8 cellular contexts compared by ENCODE assay signal in the genomic region with DNA sequence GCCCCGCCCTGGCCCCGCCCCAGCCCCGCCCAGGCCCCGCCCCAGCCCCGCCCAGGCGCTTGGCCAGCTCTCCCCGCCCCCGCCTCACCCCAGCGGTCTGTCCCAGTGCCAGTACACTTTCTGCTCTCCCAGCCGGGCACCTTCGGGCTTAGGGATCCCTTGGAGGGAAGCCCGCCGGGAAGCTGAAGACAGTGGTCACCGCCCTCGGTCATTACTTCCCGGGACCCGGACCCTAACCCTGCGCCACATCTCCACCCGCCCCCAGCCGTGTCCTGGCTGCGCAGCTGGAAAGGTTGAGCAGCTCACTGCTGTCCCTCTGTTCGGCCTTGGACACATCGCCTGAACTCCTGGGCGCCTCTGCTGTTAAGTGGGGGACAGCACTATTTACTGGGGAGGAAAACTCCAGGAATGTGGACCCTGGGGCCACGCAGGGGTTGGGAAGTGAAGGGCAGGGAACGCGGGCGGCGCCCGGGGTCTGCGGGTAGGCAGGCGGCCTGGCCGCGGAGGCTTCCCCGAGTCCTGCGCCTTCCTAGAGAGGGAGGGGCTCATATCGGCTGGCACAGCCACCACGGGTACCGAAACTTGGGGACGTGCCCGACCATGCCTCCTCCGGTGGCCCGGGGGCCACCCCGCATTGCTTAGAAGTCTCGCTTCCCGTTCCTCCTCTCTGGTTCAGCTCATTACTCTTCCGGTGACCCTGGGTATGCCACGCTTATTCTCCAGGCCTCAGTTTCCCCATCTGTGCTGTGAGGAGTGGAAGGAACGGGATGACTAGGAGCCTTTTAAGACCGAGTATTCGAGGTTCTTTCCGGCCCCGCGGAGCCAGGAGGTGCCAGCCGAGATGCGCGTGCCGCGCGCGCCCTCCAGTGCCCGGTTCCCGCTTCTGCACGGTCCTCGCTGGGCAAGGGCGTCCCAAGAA.
DNase-seq lines count a peak whose midpoint lies in the region; ATAC-seq, FAIRE-seq and TF ChIP-seq lines count a peak whose summit lies in the region.

No MANE protein-coding gene starts in this region.

- no peaks in the 10 kb centered on the region for H3K79me2 ChIP-seq in endothelial cell of umbilical vein (ENCODE audit: control insufficient read depth, insufficient read depth, low read length)

- H3K9me3 ChIP-seq in endothelial cell of umbilical vein (replicated peaks; ENCODE audit: control insufficient read depth, insufficient read depth, low read length): no peaks in the 10 kb centered on the region

- intact Hi-C loops in endothelial cell of umbilical vein (cut with micrococcal nuclease): loop anchor here (1.0 to 5.0 kb wide), 3 partner anchors 16 to 249 kb away; a partner anchor contains a TSS

- dilution Hi-C loops in endothelial cell of umbilical vein (cut with MboI; ENCODE audit: extremely low pct_ligation_motif_present, low sequenced_read_pairs): no loop called here

- POLR2A ChIA-PET in endothelial cell of umbilical vein (lab: Charles Lee): no interaction called here

- H3K9ac ChIP-seq in endothelial cell of umbilical vein (replicated peaks; ENCODE audit: extremely low read depth, insufficient read depth, low read length): no peak overlapping the region

- H3K4me1 ChIP-seq in endothelial cell of umbilical vein (ENCODE audit: control insufficient read depth, extremely low read depth, insufficient read depth, low read length): peaks cover 5% of the 10 kb centered on the region

- peak overlapping the region; percentile 55 for H3K4me2 ChIP-seq in endothelial cell of umbilical vein (ENCODE audit: insufficient read depth, low read length)

- BruUV-seq in endothelial cell of umbilical vein (replicated peaks; lab: Mats Ljungman, UMichigan): no TSS peak

- H3K36me3 Mint-ChIP-seq in mesothelial cell of epicardium: no peaks in the 10 kb centered on the region

- H2AFZ ChIP-seq in endothelial cell of umbilical vein (ENCODE audit: low read depth, low read length): peak overlapping the region; percentile 82

- DNase-seq in C1 segment of cervical spinal cord (lab: John Stamatoyannopoulos, UW) (peak in 13 of 14 donors; percentile 5 to 85 (median 62)), NOMO-1 treated with DMSO at 0.1 percent for 48 hours (lab: John Stamatoyannopoulos, UW; ENCODE audit: unreplicated experiment) (peak; percentile 72), endothelial cell of umbilical vein (ENCODE audit: low read depth, low spot score) (peak; percentile 41), mesothelial cell of epicardium (ENCODE audit: low spot score in 2 of 2, unreplicated experiment in 2 of 2) (peak; percentile 68 to 90)
- peak; percentile 83 for DNase-seq in activated CD8-positive, alpha-beta memory T cell treated with anti-CD3 and anti-CD28 coated beads, Interleukin-2, amount 50 U/mL, for 4 hours
- peak; percentile 69 for DNase-seq in stimulated activated CD8-positive, alpha-beta memory T cell treated with anti-CD3 and anti-CD28 coated beads, Interleukin-15, amount 100 ng/mL, for 24 hours (ENCODE audit: low read depth)

- TF ChIP-seq CTCF in endothelial cell of umbilical vein (IDR thresholded peaks at IDR 0.05; ENCODE audit: extremely low read depth in 1 of 2, insufficient read depth in 1 of 2, low read depth in 1 of 2, low read length in 2 of 2) (peak; percentile 90 to 94), mesothelial cell of epicardium (IDR thresholded peaks at IDR 0.05; ENCODE audit: unreplicated experiment) (peak; percentile 81)

- H3K4me3 ChIP-seq in endothelial cell of umbilical vein (replicated peaks in 1 of 3; ENCODE audit: insufficient read depth in 1 of 3, low read depth in 1 of 3, low read length in 3 of 3): peak overlapping the region in 2 of 3 experiments; percentile 10 to 35

- no peaks in the 10 kb centered on the region for H3K36me3 ChIP-seq in endothelial cell of umbilical vein (ENCODE audit: control insufficient read depth in 2 of 2, extremely low read depth in 1 of 2, insufficient read depth in 2 of 2, low read length in 2 of 2)

- no peak for TF ChIP-seq POLR2A in endothelial cell of umbilical vein (IDR thresholded peaks at IDR 0.05; ENCODE audit: low read depth, low read length)

- H3K4me3 Mint-ChIP-seq in mesothelial cell of epicardium: peak overlapping the region; percentile 88

- no peaks in the 10 kb centered on the region for H4K20me1 ChIP-seq in endothelial cell of umbilical vein (replicated peaks; ENCODE audit: control insufficient read depth, extremely low read depth, insufficient read depth, low read length)

- CTCF ChIA-PET in endothelial cell of umbilical vein (lab: Charles Lee): interaction anchor here (0.6 to 4.0 kb wide), 4 partner anchors 28 to 249 kb away, joined by 3 to 27 read pairs (median 4); no protein-coding TSS in a partner anchor

- peak; percentile 85 for ATAC-seq in GM19043 (IDR thresholded peaks at IDR 0.05; ENCODE audit: low read depth, unreplicated experiment)
- ATAC-seq in HG03354 (IDR thresholded peaks at IDR 0.05; ENCODE audit: poor library complexity, severe bottlenecking, unreplicated experiment): peak; percentile 89

- H3K27ac Mint-ChIP-seq in mesothelial cell of epicardium: peak overlapping the region; percentile 83

- no peak overlapping the region for H3K27ac ChIP-seq in endothelial cell of umbilical vein (ENCODE audit: insufficient read depth, low read depth, low read length)

- FAIRE-seq in endothelial cell of umbilical vein (lab: Jason Lieb, UNC): peak; percentile 73

- peaks cover 7% of the 10 kb centered on the region for H3K4me1 Mint-ChIP-seq in mesothelial cell of epicardium

- peaks cover 0 to 8% of the 10 kb centered on the region in 2 experiments for H3K27me3 ChIP-seq in endothelial cell of umbilical vein (ENCODE audit: control insufficient read depth in 2 of 2, insufficient read depth in 2 of 2, low read length in 2 of 2)

- H3K9me1 ChIP-seq in endothelial cell of umbilical vein (replicated peaks; ENCODE audit: control insufficient read depth, extremely low read depth, insufficient read depth, low read length): no peaks in the 10 kb centered on the region

- H3K27me3 Mint-ChIP-seq in mesothelial cell of epicardium (ENCODE audit: low read depth): peaks cover 54% of the 10 kb centered on the region

- H3K9me3 Mint-ChIP-seq in mesothelial cell of epicardium: no peaks in the 10 kb centered on the region

TF ChIP-seq in endothelial cell of umbilical vein, 7 proteins besides CTCF, POLR2A, EP300 and RAD21:
- TF ChIP-seq, protein P1, sequence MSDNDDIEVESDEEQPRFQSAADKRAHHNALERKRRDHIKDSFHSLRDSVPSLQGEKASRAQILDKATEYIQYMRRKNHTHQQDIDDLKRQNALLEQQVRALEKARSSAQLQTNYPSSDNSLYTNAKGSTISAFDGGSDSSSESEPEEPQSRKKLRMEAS (IDR thresholded peaks at IDR 0.05; ENCODE audit: insufficient read depth, insufficient read length): no peak
- TF ChIP-seq MYC (IDR thresholded peaks at IDR 0.05; ENCODE audit: low read depth, low read length) (no peak), GATA2 (IDR thresholded peaks at IDR 0.05; ENCODE audit: insufficient read depth, insufficient read length, low read depth, low read length) (no peak)
